Comparison of ENCODE assay signal across 8 cellular contexts in the genomic region with DNA sequence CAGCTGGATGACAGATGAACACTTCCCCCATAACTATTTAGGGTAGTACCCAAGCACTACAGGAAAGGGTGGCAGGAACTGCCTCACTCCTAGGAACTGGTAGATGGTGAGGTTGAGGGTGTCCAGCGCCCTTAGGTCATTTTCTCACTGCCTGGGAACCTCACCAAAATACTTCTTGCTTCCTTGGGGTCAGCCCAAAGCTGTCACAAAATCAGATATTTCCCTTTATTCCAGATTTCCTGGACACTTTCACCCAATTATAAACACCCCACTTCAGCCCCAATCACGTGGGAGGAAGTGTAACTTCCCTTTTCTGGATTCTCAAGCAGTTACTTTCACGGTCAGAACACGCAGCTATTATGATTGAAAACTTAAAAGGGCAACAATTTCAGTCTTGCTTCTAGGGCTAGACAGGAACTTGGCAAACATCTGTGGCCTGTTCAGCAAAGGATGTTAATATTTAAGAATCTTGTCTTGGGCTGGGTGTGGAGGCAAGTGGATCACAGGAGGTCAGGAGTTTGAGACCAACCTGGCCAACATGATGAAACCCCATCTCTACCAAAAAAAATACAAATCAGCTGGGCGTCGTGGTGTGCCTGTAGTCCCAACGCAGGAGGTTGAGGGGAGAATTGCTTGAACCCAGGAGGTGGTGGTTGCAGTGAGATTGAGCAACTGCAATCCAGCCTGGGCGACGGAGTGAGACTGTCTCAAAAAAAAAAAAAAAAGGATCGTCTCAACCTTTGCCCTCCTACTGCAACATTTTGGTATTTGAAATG. TPM values are rescaled to one million over a fixed set of nuclear protein-coding genes. Genes with fewer than 3 reads are reported as not detected.
DNase-seq lines count a peak whose midpoint lies in the region; ATAC-seq and FAIRE-seq lines count a peak whose summit lies in the region.

No MANE protein-coding gene starts in this region.

- peak overlapping the region; percentile 5 to 92 for H3K4me3 Mint-ChIP-seq in effector memory CD8-positive, alpha-beta T cell
- peak overlapping the region; percentile 74 to 98 (median 86) for H3K4me3 Mint-ChIP-seq in naive B cell

- DNase-seq in SIG-M5 treated with dmso at 0.1 percent for 504 hours (lab: John Stamatoyannopoulos, UW; ENCODE audit: unreplicated experiment) (peak; percentile 71), naive B cell (peak; percentile 85), DMS53 treated with DMSO at 0.1 percent for 48 hours (lab: John Stamatoyannopoulos, UW; ENCODE audit: unreplicated experiment) (no peak), urothelium cell line (ENCODE audit: low spot score) (no peak), cerebellar nuclear complex (lab: John Stamatoyannopoulos, UW) (no peak)
- peak in 1 of 3 experiments; percentile 20 for DNase-seq in effector memory CD8-positive, alpha-beta T cell

- FAIRE-seq in urothelium cell line (lab: Jason Lieb, UNC): no peak

- peaks cover 25 to 29% of the 10 kb centered on the region in 2 donors for H3K4me1 Mint-ChIP-seq in effector memory CD8-positive, alpha-beta T cell (ENCODE audit: low read depth in 2 of 2)
- H3K4me1 Mint-ChIP-seq in naive B cell: peaks cover 46 to 78% (median 64%) of the 10 kb centered on the region in 3 donors

- H3K27me3 Mint-ChIP-seq in effector memory CD8-positive, alpha-beta T cell: no peaks in the 10 kb centered on the region
- H3K27me3 Mint-ChIP-seq in naive B cell: no peaks in the 10 kb centered on the region

- peak overlapping the region; percentile 97 for H3K27ac Mint-ChIP-seq in effector memory CD8-positive, alpha-beta T cell
- peak overlapping the region; percentile 95 to 99 (median 98) for H3K27ac Mint-ChIP-seq in naive B cell

- H3K36me3 Mint-ChIP-seq in effector memory CD8-positive, alpha-beta T cell (ENCODE audit: insufficient read depth): peaks cover 77% of the 10 kb centered on the region
- peaks cover 9 to 18% of the 10 kb centered on the region in 2 donors for H3K36me3 Mint-ChIP-seq in naive B cell

- ATAC-seq in GM21390 (IDR thresholded peaks at IDR 0.05; ENCODE audit: unreplicated experiment) (peak; percentile 19), naive B cell (ENCODE audit: low read depth in 2 of 2) (peak; percentile 50 to 53), GM21723 (IDR thresholded peaks at IDR 0.05; ENCODE audit: unreplicated experiment) (no peak)
- ATAC-seq in effector memory CD8-positive, alpha-beta T cell (replicated peaks): peak; percentile 4

- H3K9me3 Mint-ChIP-seq in effector memory CD8-positive, alpha-beta T cell: no peaks in the 10 kb centered on the region
- H3K9me3 Mint-ChIP-seq in naive B cell: peaks cover 0 to 1% (median 0%) of the 10 kb centered on the region in 7 donors

RNA-seq across cellular contexts. Expression of a gene that starts 4.0 kb away (rescaled TPM):
- polyA plus RNA-seq in naive B cell (ENCODE audit: low read depth in 6 of 6): 1,000 to 10,000 TPM; 4,039 to 5,068 (median 4,261) TPM

RNA-seq across cellular contexts. Expression of a gene that starts 13.3 kb away (rescaled TPM):
- 1 to 10 TPM; 1.4 to 3.3 (median 2.6) TPM for polyA plus RNA-seq in naive B cell (ENCODE audit: low read depth in 6 of 6)

RNA-seq across cellular contexts. Expression of a gene that starts 46.1 kb away (rescaled TPM):
- polyA plus RNA-seq in naive B cell (ENCODE audit: low read depth in 6 of 6): not detected

Comparison
In these comparisons a context has a peak if more than half of its experiments do, and no peak if none do; other contexts are left out.
1. DNase-seq: peak in SIG-M5 treated with dmso at 0.1 percent for 504 hours (single experiment) and naive B cell (single experiment); none in DMS53 treated with DMSO at 0.1 percent for 48 hours (single experiment), urothelium cell line (single experiment) and cerebellar nuclear complex (0 of 2).